Comparison of ENCODE assay signal across 1 cellular context in the genomic region with DNA sequence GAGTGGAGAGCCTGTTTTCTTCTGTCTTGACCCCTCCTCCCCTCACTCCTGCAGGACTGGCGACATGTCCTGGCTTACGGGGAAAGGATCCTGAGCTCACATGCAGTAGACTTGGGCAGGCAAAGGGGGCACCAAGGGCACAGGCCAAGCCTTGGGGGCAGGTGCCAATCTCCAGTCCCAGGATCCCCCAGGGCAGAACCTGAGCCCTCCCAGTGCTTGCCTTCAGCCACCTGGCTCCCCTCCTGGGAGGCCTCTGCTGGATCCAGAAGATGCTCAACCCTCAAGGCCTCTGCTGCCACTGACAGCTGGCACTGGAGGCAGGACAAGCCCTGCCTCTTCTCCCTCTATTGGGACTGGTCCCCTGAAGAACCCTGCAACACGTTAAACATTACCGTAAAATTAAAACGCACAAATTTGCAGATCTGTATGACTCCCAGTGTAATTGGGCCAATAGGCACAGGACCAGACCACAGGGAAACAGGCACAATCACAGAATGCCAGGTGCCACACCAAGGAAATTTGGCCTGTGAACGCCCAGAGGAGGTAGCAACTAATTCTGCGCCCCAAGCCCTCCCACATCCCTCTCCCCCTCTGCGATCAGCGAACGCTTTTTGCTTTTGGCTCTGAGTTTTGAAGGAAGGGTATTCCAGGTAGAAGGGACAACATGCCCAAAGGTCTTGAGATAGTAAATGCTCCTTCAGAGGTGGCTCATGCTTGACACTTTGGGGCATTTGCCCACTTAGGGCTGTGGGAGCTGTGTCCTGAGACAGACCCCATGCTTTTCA.
TF ChIP-seq lines count a peak whose summit lies in the region.

No MANE protein-coding gene starts in this region.

TF ChIP-seq in GM12878, 131 proteins besides CTCF, POLR2A, EP300 and RAD21:
- no peak for TF ChIP-seq CBX3 (IDR thresholded peaks at IDR 0.05; ENCODE audit: borderline replicate concordance, low read depth)
- no peak for TF ChIP-seq RELA (IDR thresholded peaks at IDR 0.05; ENCODE audit: borderline replicate concordance, partially characterized antibody)
- TF ChIP-seq, protein P1, sequence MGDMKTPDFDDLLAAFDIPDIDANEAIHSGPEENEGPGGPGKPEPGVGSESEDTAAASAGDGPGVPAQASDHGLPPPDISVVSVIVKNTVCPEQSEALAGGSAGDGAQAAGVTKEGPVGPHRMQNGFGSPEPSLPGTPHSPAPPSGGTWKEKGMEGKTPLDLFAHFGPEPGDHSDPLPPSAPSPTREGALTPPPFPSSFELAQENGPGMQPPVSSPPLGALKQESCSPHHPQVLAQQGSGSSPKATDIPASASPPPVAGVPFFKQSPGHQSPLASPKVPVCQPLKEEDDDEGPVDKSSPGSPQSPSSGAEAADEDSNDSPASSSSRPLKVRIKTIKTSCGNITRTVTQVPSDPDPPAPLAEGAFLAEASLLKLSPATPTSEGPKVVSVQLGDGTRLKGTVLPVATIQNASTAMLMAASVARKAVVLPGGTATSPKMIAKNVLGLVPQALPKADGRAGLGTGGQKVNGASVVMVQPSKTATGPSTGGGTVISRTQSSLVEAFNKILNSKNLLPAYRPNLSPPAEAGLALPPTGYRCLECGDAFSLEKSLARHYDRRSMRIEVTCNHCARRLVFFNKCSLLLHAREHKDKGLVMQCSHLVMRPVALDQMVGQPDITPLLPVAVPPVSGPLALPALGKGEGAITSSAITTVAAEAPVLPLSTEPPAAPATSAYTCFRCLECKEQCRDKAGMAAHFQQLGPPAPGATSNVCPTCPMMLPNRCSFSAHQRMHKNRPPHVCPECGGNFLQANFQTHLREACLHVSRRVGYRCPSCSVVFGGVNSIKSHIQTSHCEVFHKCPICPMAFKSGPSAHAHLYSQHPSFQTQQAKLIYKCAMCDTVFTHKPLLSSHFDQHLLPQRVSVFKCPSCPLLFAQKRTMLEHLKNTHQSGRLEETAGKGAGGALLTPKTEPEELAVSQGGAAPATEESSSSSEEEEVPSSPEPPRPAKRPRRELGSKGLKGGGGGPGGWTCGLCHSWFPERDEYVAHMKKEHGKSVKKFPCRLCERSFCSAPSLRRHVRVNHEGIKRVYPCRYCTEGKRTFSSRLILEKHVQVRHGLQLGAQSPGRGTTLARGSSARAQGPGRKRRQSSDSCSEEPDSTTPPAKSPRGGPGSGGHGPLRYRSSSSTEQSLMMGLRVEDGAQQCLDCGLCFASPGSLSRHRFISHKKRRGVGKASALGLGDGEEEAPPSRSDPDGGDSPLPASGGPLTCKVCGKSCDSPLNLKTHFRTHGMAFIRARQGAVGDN (IDR thresholded peaks at IDR 0.05), result no peak
